In the genomic region with DNA sequence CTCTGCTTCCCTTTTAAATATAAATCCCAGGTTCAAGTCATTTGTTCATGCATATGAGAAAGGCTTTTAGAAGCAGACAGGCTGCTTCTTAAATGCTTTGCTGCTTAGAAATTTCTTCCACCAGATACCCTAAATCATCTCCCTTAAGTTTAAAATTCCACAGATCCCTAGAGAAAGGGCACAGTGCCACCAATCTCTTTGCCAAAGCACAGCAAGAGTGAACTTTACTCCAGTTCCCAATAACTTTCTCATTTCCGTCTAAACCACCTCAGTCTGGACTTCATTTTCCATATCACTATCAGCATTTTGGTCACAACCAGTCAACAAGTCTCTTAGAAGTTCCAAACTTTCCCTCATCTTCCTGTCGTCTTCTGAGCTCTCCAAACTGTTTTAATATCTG, we compare ENCODE assay signal across 21 cellular contexts.
"Had no signal": no experiment of that assay in that cellular context is flagged by ENCODE, and none has a peak within 500 bp of the region (broad histone marks: within the 10 kb centered on the region; RNA-seq: fewer than 3 reads in every experiment).

No MANE protein-coding gene starts in this region.

- H3K9me3 ChIP-seq: esophagus squamous epithelium, lower lobe of right lung, upper lobe of right lung had no signal

- H3K27me3 ChIP-seq: cardiac muscle cell, esophagus squamous epithelium, spleen, upper lobe of right lung had no signal

- H3K36me3 ChIP-seq: cardiac muscle cell, esophagus squamous epithelium, lower lobe of right lung, spleen, upper lobe of right lung, WERI-Rb-1 had no signal

- H3K4me3 ChIP-seq: cardiac muscle cell, esophagus squamous epithelium, lower lobe of right lung, spleen, upper lobe of right lung had no signal

- ATAC-seq: activated naive CD8-positive, alpha-beta T cell treated with anti-CD3 and anti-CD28 coated beads, Interleukin-2, amount 50 U/mL, for 24 hours; effector memory CD8-positive, alpha-beta T cell; left colon; natural killer cell treated with Interleukin-12 subunit alpha and Interleukin-12 subunit beta and Interleukin-15 and Interleukin-18, amount 100 ng/mL, for 72 hours; upper lobe of right lung had no signal

- H3K36me3 Mint-ChIP-seq: activated naive CD4-positive, alpha-beta T cell treated with anti-CD3 and anti-CD28 coated beads, Interleukin-2, amount 10 ng/mL, durations not matched to agents 7 days and 5 days had no signal

- H3K9me3 Mint-ChIP-seq: activated naive CD8-positive, alpha-beta T cell treated with anti-CD3 and anti-CD28 coated beads, Interleukin-2, amount 50 U/mL, for 24 hours had no signal

- H3K4me1 Mint-ChIP-seq: activated naive CD4-positive, alpha-beta T cell treated with anti-CD3 and anti-CD28 coated beads, Interleukin-2, amount 10 ng/mL, durations not matched to agents 7 days and 5 days; activated naive CD8-positive, alpha-beta T cell treated with anti-CD3 and anti-CD28 coated beads, Interleukin-2, amount 50 U/mL, for 24 hours had no signal

- H3K27ac ChIP-seq: cardiac muscle cell, esophagus squamous epithelium, lower lobe of right lung, spleen, upper lobe of right lung, WERI-Rb-1 had no signal

- H3K4me1 ChIP-seq: esophagus squamous epithelium, lower lobe of right lung, spleen, upper lobe of right lung had no signal

- H3K4me3 Mint-ChIP-seq: activated naive CD4-positive, alpha-beta T cell treated with anti-CD3 and anti-CD28 coated beads, Interleukin-2, amount 10 ng/mL, durations not matched to agents 7 days and 5 days; activated naive CD8-positive, alpha-beta T cell treated with anti-CD3 and anti-CD28 coated beads, Interleukin-2, amount 50 U/mL, for 24 hours; effector memory CD8-positive, alpha-beta T cell; natural killer cell treated with Interleukin-12 subunit alpha and Interleukin-12 subunit beta and Interleukin-15 and Interleukin-18, amount 100 ng/mL, for 72 hours had no signal

- H3K27me3 Mint-ChIP-seq: activated naive CD4-positive, alpha-beta T cell treated with anti-CD3 and anti-CD28 coated beads, Interleukin-2, amount 10 ng/mL, durations not matched to agents 7 days and 5 days; activated naive CD8-positive, alpha-beta T cell treated with anti-CD3 and anti-CD28 coated beads, Interleukin-2, amount 50 U/mL, for 24 hours; effector memory CD8-positive, alpha-beta T cell; natural killer cell treated with Interleukin-12 subunit alpha and Interleukin-12 subunit beta and Interleukin-15 and Interleukin-18, amount 100 ng/mL, for 72 hours had no signal

- DNase-seq: activated CD4-positive, alpha-beta T cell treated with anti-CD3 and anti-CD28 coated beads for 1 hour; activated CD8-positive, alpha-beta memory T cell treated with anti-CD3 and anti-CD28 coated beads for 24 hours; activated CD8-positive, alpha-beta memory T cell treated with anti-CD3 and anti-CD28 coated beads, Interleukin-2, amount 50 U/mL, for 48 hours; activated effector memory CD4-positive, alpha-beta T cell treated with Interleukin-2 at 50 U/mL for 16 hours; activated naive CD4-positive, alpha-beta T cell treated with anti-CD3 and anti-CD28 coated beads, Interleukin-2, amount 10 ng/mL, durations not matched to agents 7 days and 5 days; activated naive CD8-positive, alpha-beta T cell treated with anti-CD3 and anti-CD28 coated beads, Interleukin-2, amount 50 U/mL, for 24 hours; activated T-cell treated with anti-CD3 and anti-CD28 coated beads, Interleukin-2, amount 50 U/mL, for 48 hours; dermis blood vessel endothelial cell; effector memory CD8-positive, alpha-beta T cell; esophagus squamous epithelium; hippocampal formation; islet precursor cell; left colon; lower lobe of right lung; spleen; stimulated activated naive CD4-positive, alpha-beta T cell; upper lobe of right lung; WERI-Rb-1 had no signal

- H3K27ac Mint-ChIP-seq: activated naive CD4-positive, alpha-beta T cell treated with anti-CD3 and anti-CD28 coated beads, Interleukin-2, amount 10 ng/mL, durations not matched to agents 7 days and 5 days; activated naive CD8-positive, alpha-beta T cell treated with anti-CD3 and anti-CD28 coated beads, Interleukin-2, amount 50 U/mL, for 24 hours; effector memory CD8-positive, alpha-beta T cell; natural killer cell treated with Interleukin-12 subunit alpha and Interleukin-12 subunit beta and Interleukin-15 and Interleukin-18, amount 100 ng/mL, for 72 hours had no signal

- FAIRE-seq: astrocyte had no signal
